In genomic region chr3:38588995-38589937, GRCh38 we compare ENCODE assay signal across 19 cellular contexts.
DNase-seq lines count a peak whose midpoint lies in the region; FAIRE-seq and TF ChIP-seq lines count a peak whose summit lies in the region.
"Had no signal": no experiment of that assay in that cellular context is flagged by ENCODE, and none has a peak within 500 bp of the region (broad histone marks: within the 10 kb centered on the region; RNA-seq: fewer than 3 reads in every experiment).

No MANE protein-coding gene starts in this region.

- H2BK12ac ChIP-seq in H9 (ENCODE audit: insufficient read length, low read depth, low read length), result no peak overlapping the region
- H2BK12ac ChIP-seq in H1 (ENCODE audit: low read depth, low read length), result no peak overlapping the region

- H3K9me3 Mint-ChIP-seq in CD14-positive monocyte (no peaks in the 10 kb centered on the region), H9 (no peaks in the 10 kb centered on the region), immature natural killer cell (no peaks in the 10 kb centered on the region)
- H3K9me3 Mint-ChIP-seq: CD4-positive, alpha-beta T cell; nephron had no signal

- no peak overlapping the region for H3K23ac ChIP-seq in H9 (ENCODE audit: insufficient read length, low read depth, low read length)
- no peak overlapping the region for H3K23ac ChIP-seq in H1 (ENCODE audit: insufficient read length)

- DNase-seq in CD14-positive monocyte (ENCODE audit: low spot score) (peak; percentile 10), H9 (peak; percentile 23), H1 (ENCODE audit: low read depth in 1 of 2, low spot score in 2 of 2) (peak in 1 of 2 experiments; percentile 42), spleen (peak; percentile 57), NCI-H187 (lab: John Stamatoyannopoulos, UW) (no peak), immature natural killer cell (no peak), NCI-H748 (lab: John Stamatoyannopoulos, UW; ENCODE audit: unreplicated experiment) (no peak), NCI-H2227 treated with DMSO at 0.1 percent for 48 hours (lab: John Stamatoyannopoulos, UW) (no peak)
- DNase-seq: brain microvascular endothelial cell; CD4-positive, alpha-beta T cell; colonic mucosa; GF-D8; KG1; NCI-H1436 treated with DMSO at 0.1 percent for 48 hours; NCI-H524 treated with DMSO at 0.1 percent for 48 hours; stimulated activated CD4-positive, alpha-beta T cell treated with anti-CD3 and anti-CD28 coated beads, Interleukin-1b, Interleukin-23, amount 100 ng/mL, for 48 hours; T-helper 9 cell had no signal

- intact Hi-C loops in CD14-positive monocyte (cut with micrococcal nuclease), result no loop called here
- intact Hi-C loops in spleen (cut with DNase I; ENCODE audit: low total_unique reads), result no loop called here

- no peak overlapping the region for H3K9ac ChIP-seq in H9 (ENCODE audit: extremely low read depth, insufficient read length, low read length)
- no peak overlapping the region for H3K9ac ChIP-seq in H1 (replicated peaks in 1 of 4; ENCODE audit: extremely low read depth in 1 of 4, low read depth in 3 of 4, low read length in 3 of 4)

- TF ChIP-seq RAD21 in H1 (IDR thresholded peaks at IDR 0.05 in 1 of 2, conservative IDR thresholded peaks at IDR 0.05 in 1 of 2; ENCODE audit: low read depth in 2 of 2, low read length in 2 of 2), result no peak

- H3K4me3 Mint-ChIP-seq in CD14-positive monocyte (no peak overlapping the region), H9 (no peak overlapping the region), immature natural killer cell (no peak overlapping the region)
- H3K4me3 Mint-ChIP-seq: CD4-positive, alpha-beta T cell; nephron had no signal

- no peak overlapping the region for H3T11ph ChIP-seq in H9 (ENCODE audit: low read length)

- no peak overlapping the region for H3K4me3 ChIP-seq in H1 (ENCODE audit: extremely low read depth in 1 of 4, insufficient read depth in 2 of 4, low read depth in 3 of 4, low read length in 4 of 4)
- H3K4me3 ChIP-seq in spleen, result no peak overlapping the region
- H3K4me3 ChIP-seq: colonic mucosa, thoracic aorta had no signal

- no peak overlapping the region for H2BK5ac ChIP-seq in H9 (ENCODE audit: insufficient read length, low read length)
- H2BK5ac ChIP-seq in H1 (ENCODE audit: low read depth, low read length), result no peak overlapping the region

- H2BK120ac ChIP-seq in H9 (ENCODE audit: low read depth, low read length, poor library complexity, severe bottlenecking) (no peak overlapping the region), H1 (replicated peaks; ENCODE audit: low read depth, low read length) (no peak overlapping the region)

- POLR2A ChIA-PET in H1 (lab: Charles Lee; ENCODE audit: partially characterized antibody), result interaction anchor here (0.7 to 1.1 kb wide), 2 partner anchors 11 to 62 kb away, joined by 3 to 4 read pairs; no protein-coding TSS in a partner anchor

- no peak for FAIRE-seq in H1 (lab: Jason Lieb, UNC)

- H3K79me1 ChIP-seq in H9 (ENCODE audit: insufficient read depth, low read depth, low read length, poor library complexity, severe bottlenecking) (no peaks in the 10 kb centered on the region), H1 (ENCODE audit: low read depth, low read length) (no peaks in the 10 kb centered on the region)

- no peak overlapping the region for H3K27ac Mint-ChIP-seq in CD14-positive monocyte
- peak overlapping the region in 1 of 3 experiments; percentile 89; a peak in 1 of 7 replicates for H3K27ac Mint-ChIP-seq in H9
- no peak overlapping the region for H3K27ac Mint-ChIP-seq in immature natural killer cell
- H3K27ac Mint-ChIP-seq: CD4-positive, alpha-beta T cell; nephron had no signal

- H3K9me3 ChIP-seq in H9 (ENCODE audit: control insufficient read depth, low read depth, low read length) (no peaks in the 10 kb centered on the region), H1 (ENCODE audit: insufficient read depth in 2 of 2, low read depth in 1 of 2, low read length in 1 of 2) (no peaks in the 10 kb centered on the region), spleen (no peaks in the 10 kb centered on the region)
- H3K9me3 ChIP-seq: colonic mucosa, thoracic aorta had no signal

- TF ChIP-seq EP300 in H1 (IDR thresholded peaks at IDR 0.05; ENCODE audit: borderline replicate concordance in 1 of 2, low read depth in 2 of 2, low read length in 2 of 2), result no peak

- no CpG with 5 or more reads among the region's 20 CpGs for WGBS in H9 (ENCODE audit: extremely low coverage, insufficient read length, low lambda C conversion rate)
- WGBS in H1 (ENCODE audit: extremely low coverage in 1 of 2, insufficient coverage in 1 of 2, insufficient read length in 1 of 2, insufficient replicate concordance in 2 of 2, low coverage in 1 of 2, low lambda C conversion rate in 2 of 2, missing lambda C conversion rate in 1 of 2), 2 experiments, result 85% methylated on average over 20 of the region's 20 CpGs; no CpG with 5 or more reads in 1 of the 2 experiments
- 80 to 88% (median 81%) methylated on average over 18 to 20 of the region's 20 CpGs for WGBS in spleen, 5 donors

- no peaks in the 10 kb centered on the region for H3K4me1 ChIP-seq in H9 (ENCODE audit: insufficient read depth, low read length)
- no peaks in the 10 kb centered on the region for H3K4me1 ChIP-seq in H1 (replicated peaks in 1 of 4; ENCODE audit: control insufficient read depth in 3 of 4, insufficient read depth in 4 of 4, low read length in 3 of 4)
- no peaks in the 10 kb centered on the region for H3K4me1 ChIP-seq in spleen
- H3K4me1 ChIP-seq: colonic mucosa had no signal

- H3K18ac ChIP-seq in H9 (ENCODE audit: insufficient read length, low read depth, low read length) (no peak overlapping the region), H1 (ENCODE audit: extremely low read depth, low read length) (no peak overlapping the region)

- no peak overlapping the region for H2AFZ ChIP-seq in H9 (ENCODE audit: low read length)
- no peak overlapping the region for H2AFZ ChIP-seq in H1 (ENCODE audit: low read length)

- H3K4ac ChIP-seq in H9 (ENCODE audit: low read depth, low read length), result no peak overlapping the region
- H3K4ac ChIP-seq in H1 (replicated peaks; ENCODE audit: insufficient read length, low read depth, low read length), result no peak overlapping the region

- H4K91ac ChIP-seq in H9 (ENCODE audit: insufficient read length, low read depth, low read length) (no peak overlapping the region), H1 (replicated peaks; ENCODE audit: insufficient read length, low read length) (no peak overlapping the region)

- TF ChIP-seq CTCF in CD14-positive monocyte (IDR thresholded peaks at IDR 0.05) (no peak), H9 (conservative IDR thresholded peaks at IDR 0.05) (no peak), H1 (IDR thresholded peaks at IDR 0.05; ENCODE audit: control extremely low read depth in 1 of 3, insufficient read depth in 1 of 3, low read depth in 1 of 3, low read length in 3 of 3) (no peak), spleen (IDR thresholded peaks at IDR 0.05 in 8 of 11, conservative IDR thresholded peaks at IDR 0.05 in 3 of 11) (no peak)

- H4K20me1 ChIP-seq in H9 (ENCODE audit: control insufficient read depth, insufficient read depth, insufficient read length), result no peaks in the 10 kb centered on the region
- no peaks in the 10 kb centered on the region for H4K20me1 ChIP-seq in H1 (replicated peaks in 1 of 2; ENCODE audit: control insufficient read depth in 1 of 2, insufficient read depth in 2 of 2, low read length in 2 of 2)

- H3K14ac ChIP-seq in H9 (ENCODE audit: insufficient read depth, low read length) (no peak overlapping the region; the same call in 1 of the 2 replicates), H1 (ENCODE audit: insufficient read length) (no peak overlapping the region)

- no peak overlapping the region for H4K8ac ChIP-seq in H9 (replicated peaks; ENCODE audit: insufficient read length, low read depth, low read length)
- H4K8ac ChIP-seq in H1 (ENCODE audit: extremely low read depth, insufficient read depth, low read length), result peak overlapping the region; percentile 11; the same call in 1 of the 2 replicates

- CTCF ChIA-PET in H1 (lab: Charles Lee; ENCODE audit: partially characterized antibody), result interaction anchor here (0.6 to 2.3 kb wide), 11 partner anchors 8 to 132 kb away, joined by 3 to 9 read pairs (median 4); no protein-coding TSS in a partner anchor

- H4K5ac ChIP-seq in H9 (ENCODE audit: insufficient read length, low read depth, low read length) (no peak overlapping the region), H1 (ENCODE audit: insufficient read length, low read depth, low read length) (no peak overlapping the region)

- H3K27ac ChIP-seq in H9 (ENCODE audit: insufficient read length, low read depth, low read length), result no peak overlapping the region
- no peak overlapping the region for H3K27ac ChIP-seq in H1 (ENCODE audit: low read depth, low read length)
- H3K27ac ChIP-seq in spleen, result no peak overlapping the region
- H3K27ac ChIP-seq: brain microvascular endothelial cell, colonic mucosa, thoracic aorta had no signal

- H3K36me3 ChIP-seq in H1 (ENCODE audit: control insufficient read depth in 2 of 4, insufficient read depth in 4 of 4, low read length in 3 of 4), result 0 out of 8 replicates have a peak, but pooled peaks cover 0 to 2% (median 0%) of the 10 kb centered on the region in 4 experiments
- no peaks in the 10 kb centered on the region for H3K36me3 ChIP-seq in spleen
- H3K36me3 ChIP-seq: brain microvascular endothelial cell, colonic mucosa, thoracic aorta had no signal

- no peaks in the 10 kb centered on the region for H3K36me3 Mint-ChIP-seq in CD14-positive monocyte
- peaks cover 0 to 4% (median 1%) of the 10 kb centered on the region in 3 experiments; a peak in 3 of 7 replicates for H3K36me3 Mint-ChIP-seq in H9 (ENCODE audit: insufficient read depth in 1 of 3, low read depth in 3 of 3)
- no peaks in the 10 kb centered on the region for H3K36me3 Mint-ChIP-seq in immature natural killer cell

- H3K4me2 ChIP-seq in H9 (ENCODE audit: insufficient read depth, insufficient read length, low read length) (no peak overlapping the region), H1 (ENCODE audit: insufficient read depth in 1 of 2, low read depth in 2 of 2, low read length in 2 of 2) (no peak overlapping the region)

- H2BK20ac ChIP-seq in H9 (ENCODE audit: low read depth, low read length, poor library complexity, severe bottlenecking) (no peak overlapping the region), H1 (ENCODE audit: low read length) (no peak overlapping the region)

- H3K79me2 ChIP-seq in H9 (ENCODE audit: insufficient read depth, low read length) (no peaks in the 10 kb centered on the region), H1 (ENCODE audit: control insufficient read depth in 1 of 2, insufficient read depth in 2 of 2, low read length in 2 of 2) (no peaks in the 10 kb centered on the region)

- H3K27me3 ChIP-seq in H9 (ENCODE audit: insufficient read depth, low read length) (no peaks in the 10 kb centered on the region), H1 (replicated peaks in 1 of 4; ENCODE audit: control insufficient read depth in 3 of 4, extremely low read depth in 1 of 4, insufficient read depth in 3 of 4, low read length in 3 of 4) (no peaks in the 10 kb centered on the region), spleen (replicated peaks in 1 of 7) (peaks cover 0 to 11% (median 0%) of the 10 kb centered on the region in 7 donors)
- H3K27me3 ChIP-seq: brain microvascular endothelial cell, colonic mucosa had no signal

- H3K56ac ChIP-seq in H9 (ENCODE audit: insufficient read length, low read depth, low read length), result no peak overlapping the region
- H3K56ac ChIP-seq in H1 (replicated peaks; ENCODE audit: insufficient read length, low read depth, low read length), result no peak overlapping the region

- H2AK5ac ChIP-seq in H9 (ENCODE audit: insufficient read length, low read length) (no peak overlapping the region), H1 (ENCODE audit: low read depth, low read length) (no peak overlapping the region)

- H3K23me2 ChIP-seq in H9 (ENCODE audit: insufficient read length, low read depth, low read length, poor library complexity, severe bottlenecking) (no peaks in the 10 kb centered on the region), H1 (ENCODE audit: low read depth, low read length) (peaks cover 2% of the 10 kb centered on the region; the same call in 1 of the 2 replicates)

- no peak for TF ChIP-seq POLR2A in H1 (IDR thresholded peaks at IDR 0.05; ENCODE audit: control extremely low read depth in 1 of 2, low read depth in 2 of 2, low read length in 2 of 2)
- no peak for TF ChIP-seq POLR2A in spleen (IDR thresholded peaks at IDR 0.05)

- H2BK15ac ChIP-seq in H9 (ENCODE audit: low read depth, low read length) (no peak overlapping the region), H1 (ENCODE audit: low read length) (no peak overlapping the region)

- H3K27me3 Mint-ChIP-seq in CD14-positive monocyte (ENCODE audit: low read depth in 3 of 3) (peaks cover 3 to 7% (median 4%) of the 10 kb centered on the region in 3 donors), H9 (ENCODE audit: low read depth) (no peaks in the 10 kb centered on the region; the same call in 1 of the 2 replicates), immature natural killer cell (ENCODE audit: low read depth in 3 of 3) (peaks cover 0 to 8% (median 3%) of the 10 kb centered on the region in 3 donors)

- no peaks in the 10 kb centered on the region for H3K4me1 Mint-ChIP-seq in CD14-positive monocyte
- peaks cover 4 to 9% of the 10 kb centered on the region in 2 experiments; a peak in 3 of 4 replicates for H3K4me1 Mint-ChIP-seq in H9
- no peaks in the 10 kb centered on the region for H3K4me1 Mint-ChIP-seq in immature natural killer cell
- H3K4me1 Mint-ChIP-seq: nephron had no signal

Comparison
In these comparisons a context has a peak if more than half of its experiments do, and no peak if none do; other contexts are left out.
1. DNase-seq: peak in CD14-positive monocyte (single experiment), H9 (single experiment) and spleen (single experiment); none in NCI-H187 (0 of 2), immature natural killer cell (0 of 3), NCI-H748 (single experiment) and NCI-H2227 treated with DMSO at 0.1 percent for 48 hours (single experiment).